Comparison of ENCODE assay signal across 8 cellular contexts in the genomic region with DNA sequence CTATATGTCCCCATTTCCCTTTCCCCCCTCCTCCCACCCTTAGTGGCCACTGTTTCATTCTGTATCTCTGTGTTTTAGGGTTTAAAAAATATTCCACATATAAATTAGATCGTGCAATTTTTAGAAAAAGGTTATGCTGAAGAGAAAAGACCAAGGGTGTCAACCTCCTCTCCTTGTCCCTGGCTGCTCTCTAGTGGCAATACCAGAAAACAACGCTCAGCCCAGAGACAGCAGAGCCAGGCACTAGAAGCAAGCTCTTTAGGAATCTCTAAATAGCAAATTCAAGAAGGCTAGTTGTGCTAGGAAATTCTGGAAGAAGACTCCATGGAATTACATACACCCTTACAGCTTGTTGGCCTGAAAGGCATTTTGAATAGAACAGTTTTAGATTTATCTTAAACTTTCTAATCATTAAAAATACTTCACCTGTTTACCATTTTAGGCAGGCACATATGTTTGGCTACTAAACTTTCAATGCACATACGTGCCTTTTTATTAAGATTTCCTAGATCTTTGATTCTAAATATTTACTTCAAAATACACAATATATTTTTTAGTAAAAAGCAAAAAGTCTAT. TPM values are rescaled to one million over a fixed set of nuclear protein-coding genes. Genes with fewer than 3 reads are reported as not detected.
DNase-seq lines count a peak whose midpoint lies in the region; ATAC-seq and TF ChIP-seq lines count a peak whose summit lies in the region.

No MANE protein-coding gene starts in this region.

- H3K36me3 ChIP-seq in GM23338 (ENCODE audit: insufficient read depth) (no peaks in the 10 kb centered on the region), WERI-Rb-1 (no peaks in the 10 kb centered on the region)

- H3F3A ChIP-seq in GM23338 (replicated peaks; ENCODE audit: low read depth): no peaks in the 10 kb centered on the region

- H4K20me1 ChIP-seq in GM23338 (replicated peaks; ENCODE audit: insufficient read depth): no peaks in the 10 kb centered on the region

- H3K27ac ChIP-seq in GM23338 (ENCODE audit: low read depth) (no peak overlapping the region), WERI-Rb-1 (no peak overlapping the region)

- H3K4me3 ChIP-seq in GM23338 (no peak overlapping the region), WERI-Rb-1 (ENCODE audit: low read depth, low read length) (no peak overlapping the region), fibroblast of villous mesenchyme (ENCODE audit: low read depth, low read length) (no peak overlapping the region)

- CTCF ChIA-PET in activated naive CD4-positive, alpha-beta T cell treated with anti-CD3 and anti-CD28 coated beads for 36 hours (lab: Charles Lee): no interaction called here

- H3K9me2 ChIP-seq in GM23338 (ENCODE audit: insufficient read depth): no peaks in the 10 kb centered on the region

- H3K4me1 ChIP-seq in GM23338 (ENCODE audit: insufficient read depth): 0 out of 2 replicates have a peak, but pooled peaks cover 3% of the 10 kb centered on the region

- H3K27ac Mint-ChIP-seq in activated naive CD4-positive, alpha-beta T cell treated with anti-CD3 and anti-CD28 coated beads for 36 hours: no peak overlapping the region
- no peak overlapping the region for H3K27ac Mint-ChIP-seq in GM23338
- H3K27ac Mint-ChIP-seq in osteocyte (ENCODE audit: unreplicated experiment): no peak overlapping the region

- peaks cover 4% of the 10 kb centered on the region for H3K27me3 Mint-ChIP-seq in activated naive CD4-positive, alpha-beta T cell treated with anti-CD3 and anti-CD28 coated beads for 36 hours (ENCODE audit: low read depth)
- H3K27me3 Mint-ChIP-seq in GM23338 (ENCODE audit: insufficient read depth, low read depth, poor library complexity) (no peaks in the 10 kb centered on the region), osteocyte (ENCODE audit: unreplicated experiment) (no peaks in the 10 kb centered on the region)

- H3K9me3 ChIP-seq in WERI-Rb-1 (ENCODE audit: severe bottlenecking): no peaks in the 10 kb centered on the region

- H3K27me3 ChIP-seq in GM23338 (ENCODE audit: insufficient read depth) (no peaks in the 10 kb centered on the region), WERI-Rb-1 (ENCODE audit: insufficient read depth, low read depth, severe bottlenecking) (no peaks in the 10 kb centered on the region)

- TF ChIP-seq CTCF in GM23338 (conservative IDR thresholded peaks at IDR 0.05; ENCODE audit: low read depth in 2 of 2): peak; percentile 84 to 92
- TF ChIP-seq CTCF in WERI-Rb-1 (IDR thresholded peaks at IDR 0.05; ENCODE audit: low read depth, low read length): peak; percentile 82
- peak; percentile 90 for TF ChIP-seq CTCF in fibroblast of villous mesenchyme (IDR thresholded peaks at IDR 0.05; ENCODE audit: insufficient read depth, low read depth, low read length)
- peak; percentile 78 for TF ChIP-seq CTCF in osteocyte (IDR thresholded peaks at IDR 0.05)

- DNase-seq in activated naive CD4-positive, alpha-beta T cell treated with anti-CD3 and anti-CD28 coated beads for 36 hours: peak; percentile 42
- DNase-seq in activated naive CD4-positive, alpha-beta T cell treated with anti-CD3 and anti-CD28 coated beads, Interleukin-2, amount 50 U/mL, for 16 hours: no peak
- DNase-seq in GM23338 (ENCODE audit: low spot score) (peak; percentile 76), MV-4-11 (lab: John Stamatoyannopoulos, UW) (peak; percentile 65), WERI-Rb-1 (peak; percentile 63), fibroblast of villous mesenchyme (ENCODE audit: low read depth) (peak; percentile 73), osteocyte (ENCODE audit: extremely low spot score, unreplicated experiment) (no peak), T-helper 9 cell (no peak)

- H3K79me2 ChIP-seq in GM23338 (replicated peaks; ENCODE audit: insufficient read depth): no peaks in the 10 kb centered on the region

- H3K36me3 Mint-ChIP-seq in activated naive CD4-positive, alpha-beta T cell treated with anti-CD3 and anti-CD28 coated beads for 36 hours (ENCODE audit: low read depth): no peaks in the 10 kb centered on the region
- H3K36me3 Mint-ChIP-seq in GM23338 (ENCODE audit: low read depth): no peaks in the 10 kb centered on the region
- H3K36me3 Mint-ChIP-seq in osteocyte (ENCODE audit: unreplicated experiment): no peaks in the 10 kb centered on the region

- intact Hi-C loops in activated naive CD4-positive, alpha-beta T cell treated with anti-CD3 and anti-CD28 coated beads for 36 hours (cut with micrococcal nuclease): no loop called here

- no peak overlapping the region for H3K4me2 ChIP-seq in GM23338

- peak; percentile 89 for ATAC-seq in GM23338

- no peaks in the 10 kb centered on the region for H3K9me3 Mint-ChIP-seq in activated naive CD4-positive, alpha-beta T cell treated with anti-CD3 and anti-CD28 coated beads for 36 hours
- no peaks in the 10 kb centered on the region for H3K9me3 Mint-ChIP-seq in GM23338
- no peaks in the 10 kb centered on the region for H3K9me3 Mint-ChIP-seq in osteocyte (ENCODE audit: unreplicated experiment)

- H2AFZ ChIP-seq in GM23338: no peak overlapping the region

- H3K4me1 Mint-ChIP-seq in activated naive CD4-positive, alpha-beta T cell treated with anti-CD3 and anti-CD28 coated beads for 36 hours (ENCODE audit: low read depth): no peaks in the 10 kb centered on the region
- H3K4me1 Mint-ChIP-seq in GM23338 (peaks cover 7% of the 10 kb centered on the region), osteocyte (ENCODE audit: unreplicated experiment) (peaks cover 14% of the 10 kb centered on the region)

- H3K4me3 Mint-ChIP-seq in activated naive CD4-positive, alpha-beta T cell treated with anti-CD3 and anti-CD28 coated beads for 36 hours: no peak overlapping the region
- H3K4me3 Mint-ChIP-seq in GM23338 (no peak overlapping the region), osteocyte (ENCODE audit: unreplicated experiment) (no peak overlapping the region)

TF ChIP-seq in GM23338, 12 proteins besides CTCF, POLR2A, EP300 and RAD21 (continues in another document):
- TF ChIP-seq JUNB (IDR thresholded peaks at IDR 0.05; ENCODE audit: unreplicated experiment) (no peak), STAT1 (IDR thresholded peaks at IDR 0.05; ENCODE audit: unreplicated experiment) (no peak)
- TF ChIP-seq, protein P1, sequence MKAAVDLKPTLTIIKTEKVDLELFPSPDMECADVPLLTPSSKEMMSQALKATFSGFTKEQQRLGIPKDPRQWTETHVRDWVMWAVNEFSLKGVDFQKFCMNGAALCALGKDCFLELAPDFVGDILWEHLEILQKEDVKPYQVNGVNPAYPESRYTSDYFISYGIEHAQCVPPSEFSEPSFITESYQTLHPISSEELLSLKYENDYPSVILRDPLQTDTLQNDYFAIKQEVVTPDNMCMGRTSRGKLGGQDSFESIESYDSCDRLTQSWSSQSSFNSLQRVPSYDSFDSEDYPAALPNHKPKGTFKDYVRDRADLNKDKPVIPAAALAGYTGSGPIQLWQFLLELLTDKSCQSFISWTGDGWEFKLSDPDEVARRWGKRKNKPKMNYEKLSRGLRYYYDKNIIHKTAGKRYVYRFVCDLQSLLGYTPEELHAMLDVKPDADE (IDR thresholded peaks at IDR 0.05): no peak

RNA-seq across cellular contexts. Expression of gene RASGRP3, which starts 35.1 kb away (rescaled TPM):
- 1 to 10 TPM; 1.9 to 2.3 TPM for total RNA-seq in activated naive CD4-positive, alpha-beta T cell treated with anti-CD3 and anti-CD28 coated beads for 36 hours
- 0.69 TPM in 1 of 2 replicates, not detected in the other for total RNA-seq in GM23338 (2014; rRNA removed; shearing (Covaris generic))
- 0.19 and 0.23 TPM in 2 replicates for polyA plus RNA-seq in GM23338 (2016; fragmentation: Nextera tagmentation; extraction: Ambion mirVana)
- total RNA-seq in fibroblast of villous mesenchyme (4.2 and 12.1 TPM in 2 replicates), osteocyte (2.1 and 3.3 TPM in 2 replicates)

Comparison
In these comparisons a context has a peak if more than half of its experiments do, and no peak if none do; other contexts are left out.
1. DNase-seq: peak in activated naive CD4-positive, alpha-beta T cell treated with anti-CD3 and anti-CD28 coated beads for 36 hours (single experiment), GM23338 (single experiment), MV-4-11 (single experiment), WERI-Rb-1 (single experiment) and fibroblast of villous mesenchyme (single experiment); none in activated naive CD4-positive, alpha-beta T cell treated with anti-CD3 and anti-CD28 coated beads, Interleukin-2, amount 50 U/mL, for 16 hours (single experiment), osteocyte (single experiment) and T-helper 9 cell (single experiment).
2. Peak in every context shown above with its lines, with median percentiles within 50 percentile points of each other: CTCF ChIP-seq.